ENCODE assay signal across 21 cellular contexts in genomic region chr16:53147500-53148065, GRCh38.
"Had no signal": no experiment of that assay in that cellular context is flagged by ENCODE, and none has a peak within 500 bp of the region (broad histone marks: within the 10 kb centered on the region; RNA-seq: fewer than 3 reads in every experiment).

No MANE protein-coding gene starts in this region.

- H3K27me3 ChIP-seq: body of pancreas, sigmoid colon, tibial nerve had no signal

- H3K9ac ChIP-seq: parathyroid adenoma had no signal

- FAIRE-seq: colon, urothelium cell line had no signal

- H2AFZ ChIP-seq: parathyroid adenoma had no signal

- H3K36me3 ChIP-seq: sigmoid colon had no signal

- H3K9me3 ChIP-seq: body of pancreas had no signal

- H3K27ac ChIP-seq: body of pancreas, parathyroid adenoma, tibial nerve had no signal

- H3K4me3 ChIP-seq: body of pancreas, sigmoid colon, tibial nerve had no signal

- ATAC-seq: activated CD4-positive, CD25-positive, alpha-beta regulatory T cell treated with anti-CD3 and anti-CD28 coated beads, Interleukin-2, amount 50 U/mL, for 24 hours; activated CD8-positive, alpha-beta T cell treated with anti-CD3 and anti-CD28 coated beads, Interleukin-2, amount 10 ng/mL, durations not matched to agents 7 days and 5 days; body of pancreas; left ventricle myocardium superior; naive thymus-derived CD8-positive, alpha-beta T cell; SK-N-SH treated with all-trans-retinoic acid at 6 μM for 48 hours; stimulated activated naive CD8-positive, alpha-beta T cell treated with anti-CD3 and anti-CD28 coated beads, Interleukin-15, Interleukin-2, amounts not matched to agents 100 U/mL and 50 U/mL, for 24 hours had no signal

- DNase-seq: activated CD4-positive, alpha-beta T cell treated with anti-CD3 and anti-CD28 coated beads, Interleukin-2, amount 10 ng/mL, durations not matched to agents 7 days and 5 days; activated CD8-positive, alpha-beta T cell treated with anti-CD3 and anti-CD28 coated beads, Interleukin-2, amount 10 ng/mL, durations not matched to agents 7 days and 5 days; activated naive CD4-positive, alpha-beta T cell treated with anti-CD3 and anti-CD28 coated beads for 36 hours; activated T-cell treated with anti-CD3 and anti-CD28 coated beads, Interleukin-2, amount 50 U/mL, for 24 hours; body of pancreas; central memory CD4-positive, alpha-beta T cell; effector CD4-positive, alpha-beta T cell; foreskin fibroblast; left ventricle myocardium superior; mesendoderm; naive thymus-derived CD8-positive, alpha-beta T cell; sigmoid colon; stimulated activated naive CD8-positive, alpha-beta T cell treated with anti-CD3 and anti-CD28 coated beads, Interleukin-15, Interleukin-2, amounts not matched to agents 100 U/mL and 50 U/mL, for 24 hours; substantia nigra; T-helper 1 cell had no signal
